In genomic region chr6:110185879-110186278, GRCh38 we compare ENCODE assay signal across 10 cellular contexts. TPM values are rescaled to one million over a fixed set of nuclear protein-coding genes. Genes with fewer than 3 reads are reported as not detected.
DNase-seq lines count a peak whose midpoint lies in the region; ATAC-seq lines count a peak whose summit lies in the region.
"Had no signal": no experiment of that assay in that cellular context is flagged by ENCODE, and none has a peak within 500 bp of the region (broad histone marks: within the 10 kb centered on the region; RNA-seq: fewer than 3 reads in every experiment).

No MANE protein-coding gene starts in this region.

- H3K9ac ChIP-seq in trophoblast cell (ENCODE audit: low read length), result no peak overlapping the region

- WGBS in trophoblast cell (ENCODE audit: extremely low coverage, insufficient coverage, insufficient read length), result no CpG with 5 or more reads among the region's 3 CpGs

- peaks cover 16 to 28% of the 10 kb centered on the region in 2 donors for H3K4me1 Mint-ChIP-seq in immature natural killer cell

- no peak overlapping the region for H3K4ac ChIP-seq in trophoblast cell (ENCODE audit: low read depth, low read length)

- H3K18ac ChIP-seq in trophoblast cell (ENCODE audit: low read length), result no peak overlapping the region

- DNase-seq in immature natural killer cell (peak in 1 of 3 donors; percentile 10), hippocampal formation (lab: John Stamatoyannopoulos, UW) (no peak), trophoblast cell (no peak), NAMALWA (ENCODE audit: low spot score) (no peak)
- DNase-seq: foreskin keratinocyte; stimulated activated CD4-positive, alpha-beta T cell treated with anti-CD3 and anti-CD28 coated beads, Interleukin-2, amount 100 ng/mL, for 48 hours had no signal

- no peak overlapping the region for H3K27ac ChIP-seq in trophoblast cell (ENCODE audit: low read depth, low read length)
- H3K27ac ChIP-seq: foreskin keratinocyte had no signal

- H3K9me3 Mint-ChIP-seq in immature natural killer cell, result no peaks in the 10 kb centered on the region

- H4K8ac ChIP-seq in trophoblast cell (ENCODE audit: low read depth, low read length), result no peak overlapping the region

- peaks cover 4% of the 10 kb centered on the region for H3K79me2 ChIP-seq in trophoblast cell (ENCODE audit: control insufficient read depth, insufficient read depth, low read length, poor library complexity)

- no peak overlapping the region for H4K12ac ChIP-seq in trophoblast cell (ENCODE audit: low read depth, low read length)

- no peaks in the 10 kb centered on the region for H3K9me3 ChIP-seq in trophoblast cell (ENCODE audit: insufficient read depth, low read depth, low read length)

- H2BK5ac ChIP-seq in trophoblast cell (ENCODE audit: low read depth, low read length, poor library complexity), result no peak overlapping the region

- no peak overlapping the region for H2AFZ ChIP-seq in trophoblast cell (ENCODE audit: insufficient read depth, low read length, poor library complexity)

- no peak overlapping the region for H3K23ac ChIP-seq in trophoblast cell (ENCODE audit: low read length)

- no peak overlapping the region for H4K91ac ChIP-seq in trophoblast cell (ENCODE audit: low read depth, low read length)

- no peak overlapping the region for H3K4me2 ChIP-seq in trophoblast cell (ENCODE audit: low read length)

- H2BK120ac ChIP-seq in trophoblast cell (ENCODE audit: insufficient read depth, low read length, poor library complexity), result no peak overlapping the region

- H3K27me3 Mint-ChIP-seq in immature natural killer cell (ENCODE audit: low read depth in 3 of 3), result no peaks in the 10 kb centered on the region

- H3K4me3 ChIP-seq in trophoblast cell (ENCODE audit: low read depth, low read length), result no peak overlapping the region

- ATAC-seq in GM18517 (IDR thresholded peaks at IDR 0.05; ENCODE audit: unreplicated experiment) (peak; percentile 47), GM21447 (IDR thresholded peaks at IDR 0.05; ENCODE audit: unreplicated experiment) (peak; percentile 48), HG03432 (IDR thresholded peaks at IDR 0.05; ENCODE audit: unreplicated experiment) (peak; percentile 64), GM19455 (IDR thresholded peaks at IDR 0.05; ENCODE audit: unreplicated experiment) (no peak)
- ATAC-seq: foreskin keratinocyte had no signal

- H3K36me3 Mint-ChIP-seq in immature natural killer cell, result no peaks in the 10 kb centered on the region

- peak overlapping the region; percentile 68 to 82 (median 72) for H3K4me3 Mint-ChIP-seq in immature natural killer cell

- no peaks in the 10 kb centered on the region for H3K36me3 ChIP-seq in trophoblast cell (ENCODE audit: control insufficient read depth in 1 of 2, insufficient read depth in 2 of 2, low read length in 2 of 2)

- no peaks in the 10 kb centered on the region for H3K27me3 ChIP-seq in trophoblast cell (ENCODE audit: insufficient read depth, low read length)
- H3K27me3 ChIP-seq: foreskin keratinocyte had no signal

- H2BK12ac ChIP-seq in trophoblast cell (ENCODE audit: low read length), result no peak overlapping the region

- H2AK5ac ChIP-seq in trophoblast cell (ENCODE audit: low read length), result no peak overlapping the region

- peaks cover 6% of the 10 kb centered on the region in 2 experiments for H3K4me1 ChIP-seq in trophoblast cell (ENCODE audit: control insufficient read depth in 1 of 2, insufficient read depth in 2 of 2, low read length in 2 of 2)

- H3K27ac Mint-ChIP-seq in immature natural killer cell, result peak overlapping the region; percentile 56 to 89 (median 80)

- H3K14ac ChIP-seq in trophoblast cell (ENCODE audit: low read length), result no peak overlapping the region

- no peaks in the 10 kb centered on the region for H3K79me1 ChIP-seq in trophoblast cell (ENCODE audit: low read length)

RNA-seq across cellular contexts. Expression of gene CDC40, which starts 5.7 kb away (rescaled TPM):
- polyA plus RNA-seq in immature natural killer cell, result 10 to 100 TPM; 22.4 to 34.6 (median 23.7) TPM
- polyA plus RNA-seq in trophoblast cell (2013), result 15.4 and 16.6 TPM in 2 replicates

RNA-seq across cellular contexts. Expression of gene WASF1, which starts 6.4 kb away (rescaled TPM):
- polyA plus RNA-seq in immature natural killer cell, result under 1 TPM in 2 of 3 donors, not detected in 1; 0.34 to 0.52 TPM
- 69.7 and 75.3 TPM in 2 replicates for polyA plus RNA-seq in trophoblast cell (2013)
